In genomic region chr5:168047043-168047668, GRCh38 we compare ENCODE assay signal across 8 cellular contexts.
DNase-seq lines count a peak whose midpoint lies in the region; ATAC-seq and TF ChIP-seq lines count a peak whose summit lies in the region.

No MANE protein-coding gene starts in this region.

- H3K4me3 Mint-ChIP-seq in stimulated activated naive CD8-positive, alpha-beta T cell treated with anti-CD3 and anti-CD28 coated beads, Interleukin-15, amount 100 ng/mL, for 72 hours = no peak overlapping the region

- H3K27ac Mint-ChIP-seq in stimulated activated naive CD8-positive, alpha-beta T cell treated with anti-CD3 and anti-CD28 coated beads, Interleukin-15, amount 100 ng/mL, for 72 hours = no peak overlapping the region

- TF ChIP-seq CTCF in dorsolateral prefrontal cortex (IDR thresholded peaks at IDR 0.05 in 54 of 56, conservative IDR thresholded peaks at IDR 0.05 in 2 of 56; ENCODE audit: low read depth in 1 of 56, partially characterized antibody in 56 of 56) = peak in 52 of 56 donors; percentile 23 to 70 (median 46)

- no peaks in the 10 kb centered on the region for H3K4me1 Mint-ChIP-seq in stimulated activated naive CD8-positive, alpha-beta T cell treated with anti-CD3 and anti-CD28 coated beads, Interleukin-15, amount 100 ng/mL, for 72 hours

- ATAC-seq in stimulated activated naive CD8-positive, alpha-beta T cell treated with anti-CD3 and anti-CD28 coated beads, Interleukin-15, Interleukin-2, amounts not matched to agents 100 U/mL and 50 U/mL, for 24 hours = no peak
- ATAC-seq in stimulated activated naive CD8-positive, alpha-beta T cell treated with anti-CD3 and anti-CD28 coated beads, Interleukin-15, amount 100 ng/mL, for 72 hours = no peak
- ATAC-seq in HG03060 (IDR thresholded peaks at IDR 0.05; ENCODE audit: low read depth, unreplicated experiment) (peak; percentile 85), GM19455 (IDR thresholded peaks at IDR 0.05; ENCODE audit: unreplicated experiment) (no peak)

- no peaks in the 10 kb centered on the region for H3K27me3 ChIP-seq in dorsolateral prefrontal cortex

- intact Hi-C loops in dorsolateral prefrontal cortex (cut with DNase I) = loop anchor here in 1 of 2 donors (2.0 to 10.0 kb wide), 2 partner anchors 178 to 324 kb away; no protein-coding TSS in a partner anchor

- peak; percentile 3 for DNase-seq in stimulated activated naive CD8-positive, alpha-beta T cell treated with anti-CD3 and anti-CD28 coated beads, Interleukin-15, Interleukin-2, amounts not matched to agents 100 U/mL and 50 U/mL, for 24 hours
- DNase-seq in stimulated activated naive CD8-positive, alpha-beta T cell treated with anti-CD3 and anti-CD28 coated beads, Interleukin-15, amount 100 ng/mL, for 72 hours = no peak
- peak; percentile 80 for DNase-seq in NCI-H748 (lab: John Stamatoyannopoulos, UW; ENCODE audit: unreplicated experiment)
- DNase-seq in dorsolateral prefrontal cortex = peak in 5 of 10 donors; percentile 14 to 45 (median 25)
- peak; percentile 63 for DNase-seq in mucosa of gallbladder (ENCODE audit: low spot score)
- DNase-seq in activated effector memory CD4-positive, alpha-beta T cell treated with anti-CD3 and anti-CD28 coated beads, Interleukin-2, amount 50 U/mL, for 16 hours = no peak

- peak overlapping the region in 1 of 59 donors; percentile 8 for H3K27ac ChIP-seq in dorsolateral prefrontal cortex

- no peak overlapping the region for H3K4me3 ChIP-seq in dorsolateral prefrontal cortex

- H3K9me3 Mint-ChIP-seq in stimulated activated naive CD8-positive, alpha-beta T cell treated with anti-CD3 and anti-CD28 coated beads, Interleukin-15, amount 100 ng/mL, for 72 hours = no peaks in the 10 kb centered on the region

- H3K27me3 Mint-ChIP-seq in stimulated activated naive CD8-positive, alpha-beta T cell treated with anti-CD3 and anti-CD28 coated beads, Interleukin-15, amount 100 ng/mL, for 72 hours = no peaks in the 10 kb centered on the region

Comparison
In these comparisons a context has a peak if more than half of its experiments do, and no peak if none do; other contexts are left out.
1. DNase-seq: peak in stimulated activated naive CD8-positive, alpha-beta T cell treated with anti-CD3 and anti-CD28 coated beads, Interleukin-15, Interleukin-2, amounts not matched to agents 100 U/mL and 50 U/mL, for 24 hours (single experiment), NCI-H748 (single experiment) and mucosa of gallbladder (single experiment); none in stimulated activated naive CD8-positive, alpha-beta T cell treated with anti-CD3 and anti-CD28 coated beads, Interleukin-15, amount 100 ng/mL, for 72 hours (0 of 2) and activated effector memory CD4-positive, alpha-beta T cell treated with anti-CD3 and anti-CD28 coated beads, Interleukin-2, amount 50 U/mL, for 16 hours (single experiment).